25 cellular contexts compared by ENCODE assay signal in the genomic region with DNA sequence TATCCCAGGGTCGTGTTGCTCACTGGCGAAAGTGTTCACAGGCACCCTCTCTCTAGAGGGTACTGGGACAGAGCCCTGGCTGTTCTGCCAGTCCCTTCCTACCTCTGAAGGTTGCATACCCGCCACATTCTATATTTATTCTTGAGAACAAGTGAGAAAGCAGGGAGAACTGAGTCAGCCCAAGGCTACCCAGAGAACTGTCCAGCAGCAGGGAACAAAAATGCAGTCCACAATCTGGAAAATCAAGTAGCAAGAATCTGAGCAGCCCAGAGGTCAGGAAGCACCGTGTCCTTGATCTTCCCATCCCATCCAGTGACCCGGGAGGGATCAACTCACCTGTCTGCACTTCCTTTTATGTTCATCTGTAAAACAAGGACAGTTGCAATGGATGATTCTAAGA.
"Had no signal": no experiment of that assay in that cellular context is flagged by ENCODE, and none has a peak within 500 bp of the region (broad histone marks: within the 10 kb centered on the region; RNA-seq: fewer than 3 reads in every experiment).

No MANE protein-coding gene starts in this region.

- H3K4me1 ChIP-seq: stomach, suprapubic skin, testis, thyroid gland, tibial nerve, upper lobe of left lung, upper lobe of right lung, uterus, vagina had no signal

- DNase-seq: stimulated activated CD4-positive, alpha-beta T cell treated with anti-CD3 and anti-CD28 coated beads, Interleukin-2, amount 100 ng/mL, for 48 hours; stimulated activated CD4-positive, alpha-beta T cell treated with anti-CD3 and anti-CD28 coated beads, Interleukin-4, amount 100 ng/mL, for 1 hour; stimulated activated CD4-positive, alpha-beta T cell treated with anti-CD3 and anti-CD28 coated beads, Interleukin-4, amount 100 ng/mL, for 24 hours; stimulated activated CD4-positive, alpha-beta T cell treated with anti-CD3 and anti-CD28 coated beads, Interleukin-4, amount 100 ng/mL, for 4 hours; stimulated activated CD8-positive, alpha-beta memory T cell treated with anti-CD3 and anti-CD28 coated beads, Interleukin-4, amount 100 ng/mL, for 48 hours; stimulated activated naive B cell treated with anti-CD40 and anti-IgM and Interleukin-4, amounts not matched to agents 10 μg/mL and 1 μg/mL and 100 μg/mL, for 72 hours; stimulated activated naive CD4-positive, alpha-beta T cell; stimulated activated naive CD4-positive, alpha-beta T cell treated with Interleukin-2 at 50 U/mL for 16 hours; stimulated activated naive CD8-positive, alpha-beta T cell treated with anti-CD3 and anti-CD28 coated beads, Interleukin-15, amount 100 ng/mL, for 72 hours; stimulated activated naive CD8-positive, alpha-beta T cell treated with anti-CD3 and anti-CD28 coated beads, Interleukin-15, Interleukin-2, amounts not matched to agents 100 U/mL and 50 U/mL, for 24 hours; stomach; substantia nigra; testis; thyroid gland; tibial artery; transverse colon; upper lobe of left lung; upper lobe of right lung; uterus had no signal

- H3K27me3 ChIP-seq: stomach, suprapubic skin, testis, thyroid gland, tibial artery, tibial nerve, transverse colon, upper lobe of left lung, upper lobe of right lung, uterus, vagina had no signal

- H3K9me3 ChIP-seq: stomach, suprapubic skin, testis, thoracic aorta, thyroid gland, tibial artery, tibial nerve, transverse colon, upper lobe of left lung, upper lobe of right lung, uterus, vagina had no signal

- H3K4me3 ChIP-seq: stomach, suprapubic skin, testis, thoracic aorta, thyroid gland, tibial nerve, transverse colon, upper lobe of left lung, upper lobe of right lung, uterus, vagina had no signal

- H3K36me3 ChIP-seq: stomach, suprapubic skin, thoracic aorta, thyroid gland, tibial artery, tibial nerve, transverse colon, upper lobe of left lung, upper lobe of right lung, uterus, vagina had no signal

- H3K27ac ChIP-seq: stomach, suprapubic skin, testis, thoracic aorta, thyroid gland, tibial artery, tibial nerve, transverse colon, upper lobe of left lung, upper lobe of right lung, uterus, vagina had no signal

- ATAC-seq: stimulated activated effector memory CD8-positive, alpha-beta T cell treated with anti-CD3 and anti-CD28 coated beads, Interleukin-12 subunit alpha, Interleukin-12 subunit beta, amount 100 ng/mL, for 72 hours; stimulated activated memory B cell treated with anti-CD40 and anti-IgM and Interleukin-4, amounts not matched to agents 10 μg/mL and 1 μg/mL and 100 μg/mL, for 72 hours; stimulated activated naive B cell treated with anti-CD40 and anti-IgM and Interleukin-4, amounts not matched to agents 10 μg/mL and 1 μg/mL and 100 μg/mL, for 72 hours; stimulated activated naive CD8-positive, alpha-beta T cell treated with anti-CD3 and anti-CD28 coated beads, Interleukin-15, amount 100 ng/mL, for 72 hours; stimulated activated naive CD8-positive, alpha-beta T cell treated with anti-CD3 and anti-CD28 coated beads, Interleukin-15, Interleukin-2, amounts not matched to agents 100 U/mL and 50 U/mL, for 24 hours; upper lobe of right lung had no signal
